In the genomic region with DNA sequence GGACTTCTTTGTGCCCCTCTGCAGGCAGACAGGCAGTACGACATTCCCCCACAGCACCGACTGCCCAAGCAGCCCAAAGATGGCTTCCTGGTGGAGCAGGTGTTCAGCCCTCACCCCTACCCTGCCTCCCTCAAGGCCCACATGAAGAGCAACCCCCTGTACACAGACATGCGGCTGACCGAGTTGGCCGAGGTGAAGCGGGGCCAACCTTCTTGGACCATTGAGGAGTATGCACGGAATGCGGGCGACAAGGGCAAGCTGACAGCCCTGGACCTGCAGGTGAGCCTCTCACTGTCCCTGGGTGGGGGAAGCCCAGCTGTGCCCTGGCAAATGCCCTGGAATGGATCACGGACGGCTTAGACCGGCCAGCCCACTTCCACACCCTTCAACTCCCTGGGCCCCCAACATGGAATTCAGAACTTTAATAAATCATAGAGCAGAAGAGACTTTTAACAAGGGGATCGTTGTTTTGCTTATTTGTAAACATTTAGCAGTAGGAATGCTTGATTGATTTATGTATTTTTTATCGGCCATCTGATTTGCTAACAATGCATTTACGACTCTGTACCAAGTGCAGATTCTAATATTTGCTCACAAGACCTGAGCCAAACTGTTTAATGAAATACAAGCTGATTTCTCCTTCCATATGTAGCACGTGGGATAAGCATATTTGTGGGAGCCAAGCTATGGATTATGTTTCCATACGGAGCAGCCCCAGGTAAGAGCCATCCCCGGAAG, we compare ENCODE assay signal across 24 cellular contexts.
"Had no signal": no experiment of that assay in that cellular context is flagged by ENCODE, and none has a peak within 500 bp of the region (broad histone marks: within the 10 kb centered on the region; RNA-seq: fewer than 3 reads in every experiment).

No MANE protein-coding gene starts in this region.

- H3K9me3 ChIP-seq: colonic mucosa, esophagus muscularis mucosa, gastroesophageal sphincter, heart left ventricle, left lung, psoas muscle, spleen, stomach, thyroid gland had no signal

- DNase-seq: colonic mucosa; dermis blood vessel endothelial cell; effector memory CD4-positive, alpha-beta T cell; foreskin keratinocyte; heart left ventricle; left cardiac atrium; left lung; mesendoderm; midbrain; naive thymus-derived CD4-positive, alpha-beta T cell; occipital lobe; psoas muscle; right cardiac atrium; spleen; stimulated activated naive CD4-positive, alpha-beta T cell treated with Interleukin-2 at 50 U/mL for 16 hours; stomach; thyroid gland had no signal

- H3K79me2 ChIP-seq: hepatocyte had no signal

- H3K36me3 ChIP-seq: colonic mucosa, esophagus muscularis mucosa, gastroesophageal sphincter, heart left ventricle, left lung, spleen, stomach, thyroid gland had no signal

- H3K27ac ChIP-seq: colonic mucosa, esophagus muscularis mucosa, foreskin keratinocyte, gastroesophageal sphincter, heart left ventricle, hepatocyte, left lung, psoas muscle, skin epidermis, spleen, stomach, thyroid gland had no signal

- H3K27ac Mint-ChIP-seq: naive thymus-derived CD4-positive, alpha-beta T cell; nephron; type B pancreatic cell had no signal

- H3K4me1 ChIP-seq: colonic mucosa, esophagus muscularis mucosa, foreskin keratinocyte, gastroesophageal sphincter, heart left ventricle, left lung, psoas muscle, spleen, stomach, thyroid gland had no signal

- ATAC-seq: foreskin keratinocyte; gastroesophageal sphincter; heart left ventricle; left cardiac atrium; left lung; naive thymus-derived CD4-positive, alpha-beta T cell; psoas muscle; right cardiac atrium had no signal

- H3K4me3 Mint-ChIP-seq: central memory CD8-positive, alpha-beta T cell; naive thymus-derived CD4-positive, alpha-beta T cell; nephron; type B pancreatic cell had no signal

- H3K27me3 ChIP-seq: colonic mucosa, esophagus muscularis mucosa, foreskin keratinocyte, gastroesophageal sphincter, hepatocyte, left lung, spleen, stomach, thyroid gland had no signal

- H3K27me3 Mint-ChIP-seq: central memory CD8-positive, alpha-beta T cell; naive thymus-derived CD4-positive, alpha-beta T cell; type B pancreatic cell had no signal

- H2AFZ ChIP-seq: hepatocyte had no signal

- H3K4me1 Mint-ChIP-seq: central memory CD8-positive, alpha-beta T cell; naive thymus-derived CD4-positive, alpha-beta T cell had no signal

- H3K4me3 ChIP-seq: colonic mucosa, esophagus muscularis mucosa, gastroesophageal sphincter, heart left ventricle, hepatocyte, left lung, psoas muscle, skin epidermis, spleen, stomach, thyroid gland had no signal

- H3K9me3 Mint-ChIP-seq: central memory CD8-positive, alpha-beta T cell; naive thymus-derived CD4-positive, alpha-beta T cell; nephron; type B pancreatic cell had no signal

- H3K4me2 ChIP-seq: hepatocyte had no signal
